In the genomic region with DNA sequence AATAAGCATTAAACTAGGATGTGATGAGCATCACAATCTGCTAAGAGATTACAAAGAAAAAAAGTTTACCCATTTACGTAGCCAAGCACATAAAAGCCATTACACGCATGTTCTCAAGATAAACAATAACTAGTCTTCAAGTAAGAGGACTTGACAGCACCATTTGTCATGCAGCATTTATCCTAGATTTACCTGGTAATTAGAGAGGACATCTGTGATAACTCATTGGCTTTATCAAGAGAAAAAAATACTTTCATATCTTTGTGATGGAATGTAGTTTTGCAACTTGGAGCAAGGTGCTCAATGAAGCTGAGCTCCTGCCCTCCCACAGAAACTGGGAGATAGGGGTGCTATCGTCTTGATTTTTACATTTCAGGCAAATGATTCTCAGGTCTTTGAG, we compare ENCODE assay signal across 17 cellular contexts.
"Had no signal": no experiment of that assay in that cellular context is flagged by ENCODE, and none has a peak within 500 bp of the region (broad histone marks: within the 10 kb centered on the region; RNA-seq: fewer than 3 reads in every experiment).

No MANE protein-coding gene starts in this region.

- H3K27me3 ChIP-seq: MG63 had no signal

- H3K36me3 ChIP-seq: MG63 had no signal

- H3K4me2 ChIP-seq: SK-N-SH had no signal

- H3K27ac ChIP-seq: RWPE1 had no signal

- H3K9ac ChIP-seq: SK-N-SH had no signal

- DNase-seq: KBM-7, MG63, NCI-H1092, NCI-H1105 treated with DMSO at 0.1 percent for 48 hours, NCI-H1417 treated with DMSO at 0.1 percent for 48 hours, NCI-H146, NCI-H1694 treated with DMSO at 0.1 percent for 48 hours, NCI-H1930, NCI-H2081, NCI-H2107, NCI-H2171 treated with DMSO at 0.1 percent for 48 hours, NCI-H524, NCI-H526 treated with DMSO at 0.1 percent for 48 hours, PC-3, SHP77, SK-N-SH had no signal

- H3K9me2 ChIP-seq: SK-N-SH had no signal

- H3K4me3 ChIP-seq: MG63 had no signal

- H3K9me3 ChIP-seq: MG63, SK-N-SH had no signal
